In the genomic region with DNA sequence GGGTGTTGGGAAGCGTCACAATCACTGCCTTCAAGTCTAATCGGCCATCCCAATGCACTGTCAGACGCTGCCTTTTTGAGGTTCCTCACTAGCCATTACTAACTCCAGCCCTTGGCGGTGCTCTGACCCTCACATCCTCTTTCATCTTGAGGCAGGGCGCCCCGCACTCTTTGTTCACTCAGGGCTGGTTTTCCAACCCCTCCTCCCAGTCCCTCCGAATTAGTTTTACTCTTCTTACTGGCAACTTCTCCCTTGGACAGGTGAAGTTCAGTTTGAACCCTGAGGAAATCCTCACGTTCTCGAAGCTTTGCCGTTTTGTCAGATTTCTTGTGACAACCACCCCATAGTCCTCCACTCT, we compare ENCODE assay signal across 8 cellular contexts. TPM values are rescaled to one million over a fixed set of nuclear protein-coding genes. Genes with fewer than 3 reads are reported as not detected.
DNase-seq lines count a peak whose midpoint lies in the region; ATAC-seq and TF ChIP-seq lines count a peak whose summit lies in the region.

No MANE protein-coding gene starts in this region.

- no peak for ATAC-seq in GM21360 (IDR thresholded peaks at IDR 0.05; ENCODE audit: unreplicated experiment)

- no peaks in the 10 kb centered on the region for H3K27me3 ChIP-seq in colonic mucosa

- H3K9me3 Mint-ChIP-seq in neural crest cell, result no peaks in the 10 kb centered on the region

- H3K4me3 Mint-ChIP-seq in neural crest cell, result peak overlapping the region; percentile 97

- CTCF ChIA-PET in HEK293T (lab: Yijun Ruan, JAX), result interaction anchor here (0.6 to 3.2 kb wide), 10 partner anchors 9 to 191 kb away, joined by 3 to 32 read pairs (median 6); a partner anchor contains a TSS

- peak overlapping the region; percentile 94 for H3K27ac Mint-ChIP-seq in neural crest cell (ENCODE audit: unreplicated experiment)

- peak; percentile 31 for DNase-seq in NCI-H1092 treated with DMSO at 0.1 percent for 48 hours (lab: John Stamatoyannopoulos, UW)
- DNase-seq in NCI-H1092 (lab: John Stamatoyannopoulos, UW), result no peak
- DNase-seq in colonic mucosa, result no peak
- DNase-seq in neural crest cell (ENCODE audit: low read depth, low spot score), result no peak
- DNase-seq in HEK293T (ENCODE audit: extremely low spot score), result no peak
- no peak for DNase-seq in activated CD8-positive, alpha-beta memory T cell treated with anti-CD3 and anti-CD28 coated beads for 24 hours

- H3K36me3 ChIP-seq in KOPT-K1 (ENCODE audit: insufficient read depth, low read length) (peaks cover 35% of the 10 kb centered on the region), colonic mucosa (no peaks in the 10 kb centered on the region)

- H3K4me1 Mint-ChIP-seq in neural crest cell, result peaks cover 31% of the 10 kb centered on the region

- no peak for TF ChIP-seq CTCF in colonic mucosa (IDR thresholded peaks at IDR 0.05)
- no peak for TF ChIP-seq CTCF in neural crest cell (conservative IDR thresholded peaks at IDR 0.05)

- H3K27me3 Mint-ChIP-seq in neural crest cell (ENCODE audit: low read depth), result peaks cover 11% of the 10 kb centered on the region

- H3K4me3 ChIP-seq in colonic mucosa, result peak overlapping the region; percentile 49

- peaks cover 6% of the 10 kb centered on the region for H3K9me3 ChIP-seq in KOPT-K1 (ENCODE audit: insufficient read depth, low read length, poor library complexity, severe bottlenecking)
- H3K9me3 ChIP-seq in colonic mucosa, result no peaks in the 10 kb centered on the region

- POLR2A ChIA-PET in HEK293T (lab: Yijun Ruan, JAX), result interaction anchor here (0.6 to 5.9 kb wide), 29 partner anchors 8 to 619 kb away, joined by 3 to 122 read pairs (median 4); a partner anchor contains a TSS

- H3K27ac ChIP-seq in KOPT-K1 (ENCODE audit: low read depth, low read length, poor library complexity, severe bottlenecking) (peak overlapping the region; percentile 64), colonic mucosa (peak overlapping the region; percentile 95)

- intact Hi-C loops in colonic mucosa (cut with DNase I), result loop anchor here (10.0 kb wide), 1 partner anchor 74 kb away; a partner anchor contains a TSS

- peaks cover 16% of the 10 kb centered on the region for H3K36me3 Mint-ChIP-seq in neural crest cell (ENCODE audit: low read depth)

- peak overlapping the region; percentile 81 to 100 for H3K9ac ChIP-seq in colonic mucosa (ENCODE audit: low read depth in 2 of 2, low read length in 2 of 2)

- peaks cover 8% of the 10 kb centered on the region for H3K4me1 ChIP-seq in colonic mucosa

TF ChIP-seq in HEK293T, 16 proteins besides CTCF, POLR2A, EP300 and RAD21:
- TF ChIP-seq NFRKB (IDR thresholded peaks at IDR 0.05) (no peak), FOXA1 (IDR thresholded peaks at IDR 0.05) (no peak), BHLHE40 (IDR thresholded peaks at IDR 0.05; ENCODE audit: borderline replicate concordance) (no peak), FOXM1 (IDR thresholded peaks at IDR 0.05; ENCODE audit: borderline replicate concordance) (no peak), SP1 (IDR thresholded peaks at IDR 0.05) (no peak), L3MBTL2 (conservative IDR thresholded peaks at IDR 0.05) (no peak), ZNF384 (IDR thresholded peaks at IDR 0.05) (no peak), FOXK2 (IDR thresholded peaks at IDR 0.05) (no peak), SUZ12 (IDR thresholded peaks at IDR 0.05) (no peak), TARDBP (IDR thresholded peaks at IDR 0.05) (no peak), ELF4 (IDR thresholded peaks at IDR 0.05) (no peak)
- TF ChIP-seq, protein P1, sequence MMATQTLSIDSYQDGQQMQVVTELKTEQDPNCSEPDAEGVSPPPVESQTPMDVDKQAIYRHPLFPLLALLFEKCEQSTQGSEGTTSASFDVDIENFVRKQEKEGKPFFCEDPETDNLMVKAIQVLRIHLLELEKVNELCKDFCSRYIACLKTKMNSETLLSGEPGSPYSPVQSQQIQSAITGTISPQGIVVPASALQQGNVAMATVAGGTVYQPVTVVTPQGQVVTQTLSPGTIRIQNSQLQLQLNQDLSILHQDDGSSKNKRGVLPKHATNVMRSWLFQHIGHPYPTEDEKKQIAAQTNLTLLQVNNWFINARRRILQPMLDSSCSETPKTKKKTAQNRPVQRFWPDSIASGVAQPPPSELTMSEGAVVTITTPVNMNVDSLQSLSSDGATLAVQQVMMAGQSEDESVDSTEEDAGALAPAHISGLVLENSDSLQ (IDR thresholded peaks at IDR 0.05), result no peak
TF ChIP-seq in HEK293T: peak in this region for 0.

RNA-seq across cellular contexts. Expression of a gene that starts 0.6 kb away (rescaled TPM):
- total RNA-seq in colonic mucosa (1 to 10 TPM; 3.5 to 6.1 TPM), neural crest cell (19.1 and 19.3 TPM in 2 replicates)

RNA-seq across cellular contexts. Expression of a gene that starts 2.2 kb away (rescaled TPM):
- total RNA-seq in colonic mucosa, result 1,000 to 10,000 TPM; 3,248 to 3,669 TPM
- total RNA-seq in neural crest cell, result 4,478 and 4,582 TPM in 2 replicates

RNA-seq across cellular contexts. Expression of a gene that starts 9.4 kb away (rescaled TPM):
- total RNA-seq in colonic mucosa, result 10 to 100 TPM; 63.9 to 72.8 TPM
- total RNA-seq in neural crest cell, result 118 and 121 TPM in 2 replicates

RNA-seq across cellular contexts. Expression of a gene that starts 14.3 kb away (rescaled TPM):
- total RNA-seq in colonic mucosa, result 100 to 1,000 TPM in 1 of 2 donors, 10 to 100 TPM in 1; 69.6 to 155 TPM
- total RNA-seq in neural crest cell, result 201 and 213 TPM in 2 replicates

RNA-seq across cellular contexts. Expression of a gene that starts 33.7 kb away (rescaled TPM):
- 10 to 100 TPM; 18.6 to 19.1 TPM for total RNA-seq in colonic mucosa
- 178 and 189 TPM in 2 replicates for total RNA-seq in neural crest cell
